ENCODE assay signal across 2 cellular contexts in genomic region chr6:157221817-157222175, GRCh38.
TF ChIP-seq lines count a peak whose summit lies in the region.

No MANE protein-coding gene starts in this region.

TF ChIP-seq in IMR-90, 13 proteins besides CTCF, POLR2A, EP300 and RAD21:
- TF ChIP-seq CEBPB (IDR thresholded peaks at IDR 0.05; ENCODE audit: low read depth, low read length), result no peak
- no peak for TF ChIP-seq CHD1 (IDR thresholded peaks at IDR 0.05; ENCODE audit: low read depth, low read length)
- TF ChIP-seq RFX5 (IDR thresholded peaks at IDR 0.05; ENCODE audit: low read depth, low read length), result no peak
- no peak for TF ChIP-seq MXI1 (IDR thresholded peaks at IDR 0.05; ENCODE audit: borderline replicate concordance, low read depth, low read length)
- no peak for TF ChIP-seq NFE2L2 (IDR thresholded peaks at IDR 0.05; ENCODE audit: low read depth, low read length)
- no peak for TF ChIP-seq SMC3 (IDR thresholded peaks at IDR 0.05; ENCODE audit: low read depth, low read length)
- no peak for TF ChIP-seq MAZ (IDR thresholded peaks at IDR 0.05; ENCODE audit: borderline replicate concordance, low read depth, low read length)
- no peak for TF ChIP-seq ELK1 (IDR thresholded peaks at IDR 0.05; ENCODE audit: borderline replicate concordance, low read depth, low read length)
- no peak for TF ChIP-seq USF2 (IDR thresholded peaks at IDR 0.05; ENCODE audit: low read depth, low read length)
- no peak for TF ChIP-seq FOS (IDR thresholded peaks at IDR 0.05; ENCODE audit: low read depth, low read length)
- TF ChIP-seq RCOR1 (IDR thresholded peaks at IDR 0.05; ENCODE audit: insufficient replicate concordance, low read length), result no peak
- no peak for TF ChIP-seq BHLHE40 (IDR thresholded peaks at IDR 0.05; ENCODE audit: low read depth, low read length)
- no peak for TF ChIP-seq MAFK (IDR thresholded peaks at IDR 0.05; ENCODE audit: low read depth, low read length)

TF ChIP-seq in GM12878, 131 proteins besides CTCF, POLR2A, EP300 and RAD21:
- TF ChIP-seq ZNF217 (IDR thresholded peaks at IDR 0.05) (no peak), NFXL1 (IDR thresholded peaks at IDR 0.05; ENCODE audit: borderline replicate concordance) (no peak), RFX5 (IDR thresholded peaks at IDR 0.05; ENCODE audit: low read depth, low read length) (no peak), MYC (IDR thresholded peaks at IDR 0.05; ENCODE audit: insufficient read depth, insufficient read length, insufficient replicate concordance, low read length, severe bottlenecking) (no peak), CHD1 (IDR thresholded peaks at IDR 0.05; ENCODE audit: low read depth, low read length) (no peak), RB1 (IDR thresholded peaks at IDR 0.05; ENCODE audit: borderline replicate concordance) (no peak), CREM (IDR thresholded peaks at IDR 0.05; ENCODE audit: low read depth) (no peak), HDAC6 (IDR thresholded peaks at IDR 0.05; ENCODE audit: unreplicated experiment) (no peak), ESRRA (IDR thresholded peaks at IDR 0.05; ENCODE audit: low read length) (no peak), PAX5 (IDR thresholded peaks at IDR 0.05; ENCODE audit: borderline replicate concordance, low read depth, low read length) (no peak), PRDM15 (CRISPR knock-in tag; IDR thresholded peaks at IDR 0.05) (no peak), CHD4 (IDR thresholded peaks at IDR 0.05) (no peak), STAT3 (IDR thresholded peaks at IDR 0.05; ENCODE audit: low read depth, low read length) (no peak), BCLAF1 (IDR thresholded peaks at IDR 0.05) (no peak), ZBTB11 (CRISPR knock-in tag; IDR thresholded peaks at IDR 0.05) (no peak), IRF3 (IDR thresholded peaks at IDR 0.05) (no peak), BHLHE40 (IDR thresholded peaks at IDR 0.05; ENCODE audit: borderline replicate concordance in 1 of 2, low read depth in 2 of 2, low read length in 1 of 2) (no peak), NR2F1 (conservative IDR thresholded peaks at IDR 0.05) (no peak), STAT1 (conservative IDR thresholded peaks at IDR 0.05) (no peak)
